Comparison of ENCODE assay signal across 9 cellular contexts in the genomic region with DNA sequence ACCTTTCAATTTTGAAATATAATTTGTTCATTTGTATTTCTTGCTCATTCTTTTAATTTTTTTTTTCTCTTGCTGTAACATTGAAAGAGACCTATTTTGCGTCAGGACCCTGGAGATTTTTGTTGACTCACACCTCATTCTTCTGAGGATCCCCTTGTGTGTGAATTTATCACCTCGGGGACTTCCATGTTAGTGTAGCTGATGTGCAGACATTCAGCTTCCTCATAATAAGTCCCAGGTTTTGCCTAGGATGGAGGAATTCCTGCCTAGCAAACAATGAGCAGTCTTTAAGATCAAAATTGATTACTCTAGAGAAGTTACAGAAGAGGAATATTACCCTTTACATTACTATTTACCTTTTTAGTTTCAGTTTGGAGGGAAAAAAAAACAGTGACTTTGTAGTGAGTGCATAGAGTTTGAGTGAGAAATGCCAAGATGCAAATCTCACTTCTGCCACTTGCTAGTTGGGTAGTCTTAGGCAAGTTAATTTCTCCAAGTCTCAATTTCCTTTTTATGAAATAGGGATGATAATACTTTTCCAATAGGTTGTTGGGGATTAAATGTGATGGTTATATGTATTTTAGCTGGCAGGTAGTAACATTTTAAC. TPM values are rescaled to one million over a fixed set of nuclear protein-coding genes. Genes with fewer than 3 reads are reported as not detected.
DNase-seq lines count a peak whose midpoint lies in the region; ATAC-seq and TF ChIP-seq lines count a peak whose summit lies in the region.
"Had no signal": no experiment of that assay in that cellular context is flagged by ENCODE, and none has a peak within 500 bp of the region (broad histone marks: within the 10 kb centered on the region; RNA-seq: fewer than 3 reads in every experiment).

No MANE protein-coding gene starts in this region.

- H3K36me3 ChIP-seq in DND-41 (ENCODE audit: insufficient read depth, low read length) = no peaks in the 10 kb centered on the region
- no peaks in the 10 kb centered on the region for H3K36me3 ChIP-seq in effector memory CD4-positive, alpha-beta T cell (ENCODE audit: control insufficient read depth, insufficient read depth, low read length)
- no peaks in the 10 kb centered on the region for H3K36me3 ChIP-seq in gastrocnemius medialis

- no peaks in the 10 kb centered on the region for H3K79me2 ChIP-seq in DND-41 (ENCODE audit: insufficient read depth, low read length)

- H4K20me1 ChIP-seq in DND-41 (ENCODE audit: insufficient read depth, low read length) = no peaks in the 10 kb centered on the region

- H3K4me3 ChIP-seq in DND-41 (ENCODE audit: low read depth in 1 of 2, low read length in 2 of 2) (no peak overlapping the region), gastrocnemius medialis (no peak overlapping the region)
- H3K4me3 ChIP-seq in effector memory CD4-positive, alpha-beta T cell (ENCODE audit: insufficient read depth, low read depth, low read length, poor library complexity, severe bottlenecking) = peak overlapping the region; percentile 23

- intact Hi-C loops in sciatic nerve (cut with DNase I) (no loop called here), gastrocnemius medialis (cut with DNase I; ENCODE audit: low total_unique reads) (no loop called here)

- in situ Hi-C loops in gastrocnemius medialis (cut with MboI; ENCODE audit: low sequenced_read_pairs in 4 of 4) = no loop called here
- in situ Hi-C loops in G401 (cut with HindIII; ENCODE audit: low sequenced_read_pairs) = no loop called here

- DNase-seq in DND-41 = no peak
- no peak for DNase-seq in effector memory CD4-positive, alpha-beta T cell
- DNase-seq in sciatic nerve (ENCODE audit: low spot score) = no peak
- DNase-seq in gastrocnemius medialis = no peak
- DNase-seq in G401 (ENCODE audit: low spot score) = no peak
- DNase-seq in activated CD8-positive, alpha-beta memory T cell treated with anti-CD3 and anti-CD28 coated beads for 24 hours = no peak
- DNase-seq: head of caudate nucleus had no signal

- peaks cover 6% of the 10 kb centered on the region; the same call in 1 of the 2 replicates for H3K4me1 ChIP-seq in DND-41 (ENCODE audit: insufficient read depth, low read length)
- H3K4me1 ChIP-seq in effector memory CD4-positive, alpha-beta T cell (ENCODE audit: control insufficient read depth, insufficient read depth, low read length, poor library complexity, severe bottlenecking) = peaks cover 51% of the 10 kb centered on the region
- H3K4me1 ChIP-seq in gastrocnemius medialis = peaks cover 0 to 5% of the 10 kb centered on the region in 2 donors

- H3K9me3 ChIP-seq in DND-41 (ENCODE audit: insufficient read depth, low read length, severe bottlenecking) (no peaks in the 10 kb centered on the region), gastrocnemius medialis (no peaks in the 10 kb centered on the region)
- no peaks in the 10 kb centered on the region for H3K9me3 ChIP-seq in effector memory CD4-positive, alpha-beta T cell (ENCODE audit: control insufficient read depth, low read length)

- H3K9ac ChIP-seq in DND-41 (ENCODE audit: low read depth, low read length) = no peak overlapping the region

- H2AFZ ChIP-seq in DND-41 (ENCODE audit: low read depth, low read length) = peak overlapping the region; percentile 45; the same call in 1 of the 2 replicates

- peak; percentile 53; the same call in 1 of the 3 replicates for ATAC-seq in DND-41 (ENCODE audit: insufficient read depth, low read depth)
- ATAC-seq in GM19452 (IDR thresholded peaks at IDR 0.05; ENCODE audit: unreplicated experiment) = peak; percentile 61
- ATAC-seq in HG03196 (IDR thresholded peaks at IDR 0.05; ENCODE audit: unreplicated experiment) = peak; percentile 50
- no peak for ATAC-seq in sciatic nerve
- no peak for ATAC-seq in gastrocnemius medialis

- no peak for TF ChIP-seq POLR2A in gastrocnemius medialis (IDR thresholded peaks at IDR 0.05)

- peak overlapping the region; percentile 10; the same call in 1 of the 2 replicates for H3K4me2 ChIP-seq in DND-41 (ENCODE audit: insufficient read depth, low read length)

- H3K27ac ChIP-seq in DND-41 (ENCODE audit: low read length) (no peak overlapping the region), gastrocnemius medialis (no peak overlapping the region)
- H3K27ac ChIP-seq in effector memory CD4-positive, alpha-beta T cell (ENCODE audit: insufficient read depth, low read length, poor library complexity, severe bottlenecking) = no peak overlapping the region

- no peak for TF ChIP-seq CTCF in DND-41 (IDR thresholded peaks at IDR 0.05; ENCODE audit: borderline replicate concordance, extremely low read depth, low read length, poor library complexity, severe bottlenecking)
- no peak for TF ChIP-seq CTCF in gastrocnemius medialis (IDR thresholded peaks at IDR 0.05 in 4 of 5, conservative IDR thresholded peaks at IDR 0.05 in 1 of 5)

- no peaks in the 10 kb centered on the region for H3K27me3 ChIP-seq in DND-41 (ENCODE audit: insufficient read depth, low read length, poor library complexity)
- no peaks in the 10 kb centered on the region for H3K27me3 ChIP-seq in effector memory CD4-positive, alpha-beta T cell (replicated peaks; ENCODE audit: control insufficient read depth, insufficient read depth, low read length, poor library complexity, severe bottlenecking)
- H3K27me3 ChIP-seq in gastrocnemius medialis = no peaks in the 10 kb centered on the region

RNA-seq across cellular contexts. Expression of gene TES, which starts 14.3 kb away (rescaled TPM):
- total RNA-seq in sciatic nerve = 32.3 TPM
- total RNA-seq in gastrocnemius medialis = 1 to 10 TPM; 4.9 to 8.7 (median 6.2) TPM
- total RNA-seq in G401 (2014; rRNA removed; shearing (Covaris generic)) = not detected in 2 replicates

Comparison
In these comparisons a context has a peak if more than half of its experiments do, and no peak if none do; other contexts are left out.
1. ATAC-seq: peak in DND-41 (single experiment), GM19452 (single experiment) and HG03196 (single experiment); none in sciatic nerve (single experiment) and gastrocnemius medialis (0 of 2).